8 cellular contexts compared by ENCODE assay signal in the genomic region with DNA sequence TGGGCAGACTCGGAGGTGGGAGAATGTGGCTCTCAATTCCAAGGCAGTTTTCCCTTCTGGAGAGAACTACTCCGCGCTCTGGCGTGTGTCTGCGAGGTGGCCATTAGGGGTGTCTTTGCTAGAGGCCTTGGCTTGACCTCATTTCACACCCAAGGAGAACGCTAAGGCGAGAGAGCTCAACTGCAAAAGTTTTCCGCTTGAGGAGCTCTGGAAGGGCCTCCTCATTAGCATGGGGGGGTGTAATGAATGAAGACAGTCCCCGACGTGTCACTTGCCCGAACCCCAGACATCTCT. TPM values are rescaled to one million over a fixed set of nuclear protein-coding genes. Genes with fewer than 3 reads are reported as not detected.
DNase-seq lines count a peak whose midpoint lies in the region; ATAC-seq, FAIRE-seq and TF ChIP-seq lines count a peak whose summit lies in the region.

No MANE protein-coding gene starts in this region.

- intact Hi-C loops in uterus (cut with DNase I; ENCODE audit: low total_unique reads) = no loop called here

- H3K4me3 Mint-ChIP-seq in central memory CD8-positive, alpha-beta T cell = peak overlapping the region; percentile 89
- peak overlapping the region; percentile 99 for H3K4me3 Mint-ChIP-seq in memory B cell

- DNase-seq in GM18507 (ENCODE audit: extremely low spot score, insufficient read length, low read depth) = peak; percentile 29
- DNase-seq in GM23248 = peak; percentile 69
- no peak for DNase-seq in NT2/D1 (ENCODE audit: low read depth, low spot score)
- DNase-seq in central memory CD8-positive, alpha-beta T cell (ENCODE audit: low spot score in 2 of 2) = peak; percentile 30 to 31
- DNase-seq in memory B cell (ENCODE audit: low spot score in 2 of 2) = peak; percentile 39 to 66
- no peak for DNase-seq in uterus
- DNase-seq in CD1c-positive myeloid dendritic cell (ENCODE audit: extremely low spot score) = no peak
- no peak for DNase-seq in NCI-H2107 (lab: John Stamatoyannopoulos, UW)

- no peak for ATAC-seq in central memory CD8-positive, alpha-beta T cell (replicated peaks; ENCODE audit: extremely low read depth, poor library complexity, severe bottlenecking)
- peak; percentile 21 for ATAC-seq in memory B cell (ENCODE audit: low read depth)

- H3K27ac ChIP-seq in GM23248 (peak overlapping the region; percentile 99), uterus (peak overlapping the region; percentile 98 to 99)

- H3K4me1 ChIP-seq in GM23248 (ENCODE audit: insufficient read depth) (peaks cover 29% of the 10 kb centered on the region), NT2/D1 (ENCODE audit: insufficient read depth, insufficient read length) (no peaks in the 10 kb centered on the region), uterus (peaks cover 0 to 3% of the 10 kb centered on the region in 2 donors)

- no peaks in the 10 kb centered on the region for H3K27me3 ChIP-seq in GM23248 (replicated peaks; ENCODE audit: insufficient read depth)
- no peaks in the 10 kb centered on the region for H3K27me3 ChIP-seq in NT2/D1 (ENCODE audit: insufficient read depth, insufficient read length)
- no peaks in the 10 kb centered on the region for H3K27me3 ChIP-seq in uterus

- peak overlapping the region; percentile 94 for H3K4me3 ChIP-seq in GM23248
- H3K4me3 ChIP-seq in NT2/D1 (ENCODE audit: insufficient read length, low read depth) = peak overlapping the region; percentile 88
- peak overlapping the region; percentile 77 to 89 for H3K4me3 ChIP-seq in uterus

- no peak for TF ChIP-seq POLR2A in uterus (IDR thresholded peaks at IDR 0.05)

- WGBS in GM23248 (ENCODE audit: low coverage in 1 of 2, low lambda C conversion rate in 2 of 2, missing lambda C conversion rate in 2 of 2), 2 experiments = 0 to 3% methylated on average over 11 of the region's 11 CpGs

- in situ Hi-C loops in GM23248 (cut with MboI) = loop anchor here (10.0 kb wide), 1 partner anchor 235 kb away; no protein-coding TSS in a partner anchor

- H3K27ac Mint-ChIP-seq in central memory CD8-positive, alpha-beta T cell (ENCODE audit: low read depth) = peak overlapping the region; percentile 98
- H3K27ac Mint-ChIP-seq in memory B cell = peak overlapping the region; percentile 97

- H3K9me3 ChIP-seq in GM23248 (ENCODE audit: low read depth) = no peaks in the 10 kb centered on the region
- H3K9me3 ChIP-seq in NT2/D1 (ENCODE audit: insufficient read depth, low read length) = peaks cover 9% of the 10 kb centered on the region; the same call in 1 of the 2 replicates
- no peaks in the 10 kb centered on the region for H3K9me3 ChIP-seq in uterus

- no peaks in the 10 kb centered on the region for H3K27me3 Mint-ChIP-seq in central memory CD8-positive, alpha-beta T cell
- no peaks in the 10 kb centered on the region for H3K27me3 Mint-ChIP-seq in memory B cell

- peak overlapping the region; percentile 97 for H3K9ac ChIP-seq in GM23248
- H3K9ac ChIP-seq in NT2/D1 (ENCODE audit: insufficient read length, low read depth) = peak overlapping the region; percentile 97

- peak overlapping the region; percentile 92 for H2AFZ ChIP-seq in GM23248

- TF ChIP-seq CTCF in uterus (IDR thresholded peaks at IDR 0.05) = no peak

- FAIRE-seq in GM18507 (lab: Jason Lieb, UNC) = peak; percentile 67

- no peaks in the 10 kb centered on the region for H3K9me2 ChIP-seq in GM23248 (ENCODE audit: insufficient read depth)

- H3K9me3 Mint-ChIP-seq in central memory CD8-positive, alpha-beta T cell = peaks cover 4% of the 10 kb centered on the region
- peaks cover 11% of the 10 kb centered on the region for H3K9me3 Mint-ChIP-seq in memory B cell

- H3F3A ChIP-seq in GM23248 (ENCODE audit: insufficient read depth) = peaks cover 14% of the 10 kb centered on the region; the same call in 1 of the 2 replicates

- H3K4me1 Mint-ChIP-seq in central memory CD8-positive, alpha-beta T cell = peaks cover 44% of the 10 kb centered on the region
- peaks cover 23% of the 10 kb centered on the region for H3K4me1 Mint-ChIP-seq in memory B cell

- H3K36me3 Mint-ChIP-seq in central memory CD8-positive, alpha-beta T cell (ENCODE audit: insufficient read depth) = peaks cover 27% of the 10 kb centered on the region
- H3K36me3 Mint-ChIP-seq in memory B cell = peaks cover 2% of the 10 kb centered on the region

- no peaks in the 10 kb centered on the region for H4K20me1 ChIP-seq in GM23248 (ENCODE audit: insufficient read depth)

- no peaks in the 10 kb centered on the region for H3K36me3 ChIP-seq in GM23248 (ENCODE audit: low read depth)
- no peaks in the 10 kb centered on the region for H3K36me3 ChIP-seq in NT2/D1 (ENCODE audit: insufficient read depth, insufficient read length, low read length)
- no peaks in the 10 kb centered on the region for H3K36me3 ChIP-seq in uterus

- peak overlapping the region; percentile 100 for H3K4me2 ChIP-seq in GM23248 (ENCODE audit: unreplicated experiment)

- peaks cover 39% of the 10 kb centered on the region for H3K79me2 ChIP-seq in GM23248 (ENCODE audit: insufficient read depth)

RNA-seq across cellular contexts. Expression of a gene that starts 0.7 kb away (rescaled TPM):
- 70.7 and 75.8 TPM in 2 replicates for total RNA-seq in GM23248 (2014; rRNA removed; shearing (Covaris generic))
- 85.1 and 85.4 TPM in 2 replicates for polyA plus RNA-seq in GM23248 (2016; fragmentation: Nextera tagmentation; extraction: Ambion mirVana)
- 100 to 1,000 TPM in 2 of 4 donors, 10 to 100 TPM in 2; 42.9 to 238 (median 75.2) TPM for total RNA-seq in uterus

Comparison
In these comparisons a context has a peak if more than half of its experiments do, and no peak if none do; other contexts are left out.
1. DNase-seq: peak in GM18507 (single experiment), GM23248 (single experiment), central memory CD8-positive, alpha-beta T cell (2 of 2) and memory B cell (2 of 2); none in NT2/D1 (single experiment), uterus (0 of 2), CD1c-positive myeloid dendritic cell (single experiment) and NCI-H2107 (single experiment).
2. Peak in every context shown above with its lines, with median percentiles within 50 percentile points of each other: H3K4me3 ChIP-seq.